In genomic region chr10:112519129-112519761, GRCh38 we compare ENCODE assay signal across 16 cellular contexts.
DNase-seq lines count a peak whose midpoint lies in the region; ATAC-seq, FAIRE-seq and TF ChIP-seq lines count a peak whose summit lies in the region.
"Had no signal": no experiment of that assay in that cellular context is flagged by ENCODE, and none has a peak within 500 bp of the region (broad histone marks: within the 10 kb centered on the region; RNA-seq: fewer than 3 reads in every experiment).

No MANE protein-coding gene starts in this region.

- peak; percentile 86 for ATAC-seq in GM19452 (IDR thresholded peaks at IDR 0.05; ENCODE audit: unreplicated experiment)
- peak; percentile 86 for ATAC-seq in HG03159 (IDR thresholded peaks at IDR 0.05; ENCODE audit: unreplicated experiment)

- no peak overlapping the region for H3K4me3 ChIP-seq in bronchial epithelial cell (ENCODE audit: low read depth, low read length)
- H3K4me3 ChIP-seq: dorsolateral prefrontal cortex, thoracic aorta had no signal

- no peaks in the 10 kb centered on the region for H3K27me3 ChIP-seq in bronchial epithelial cell (ENCODE audit: control insufficient read depth, insufficient read depth, low read length)
- H3K27me3 ChIP-seq: dorsolateral prefrontal cortex had no signal

- H3K36me3 ChIP-seq in bronchial epithelial cell (ENCODE audit: control insufficient read depth, insufficient read depth, low read length): no peaks in the 10 kb centered on the region
- H3K36me3 ChIP-seq: thoracic aorta, WERI-Rb-1 had no signal

- DNase-seq in GM18507 (ENCODE audit: extremely low spot score, insufficient read length, low read depth) (no peak), bronchial epithelial cell (ENCODE audit: low read depth) (peak; percentile 81), NCI-H2196 treated with DMSO at 0.1 percent for 48 hours (lab: John Stamatoyannopoulos, UW; ENCODE audit: unreplicated experiment) (no peak), SHP77 treated with DMSO at 0.1 percent for 48 hours (lab: John Stamatoyannopoulos, UW) (no peak)
- no peak for DNase-seq in effector CD8-positive, alpha-beta T cell (lab: John Stamatoyannopoulos, UW)
- DNase-seq: dorsolateral prefrontal cortex; head of caudate nucleus; mesenchymal stem cell; NCI-H2081 treated with DMSO at 0.1 percent for 48 hours; posterior cingulate gyrus; stimulated activated CD4-positive, alpha-beta T cell treated with anti-CD3 and anti-CD28 coated beads, Interleukin-4, amount 100 ng/mL, for 1 hour; WERI-Rb-1 had no signal

- no peak for TF ChIP-seq CTCF in bronchial epithelial cell (IDR thresholded peaks at IDR 0.05; ENCODE audit: insufficient read depth, low read length, severe bottlenecking)

- FAIRE-seq in GM18507 (lab: Jason Lieb, UNC) (peak; percentile 15), bronchial epithelial cell (lab: Jason Lieb, UNC) (no peak)
- FAIRE-seq: H1 had no signal
